ENCODE assay signal across 19 cellular contexts in the genomic region with DNA sequence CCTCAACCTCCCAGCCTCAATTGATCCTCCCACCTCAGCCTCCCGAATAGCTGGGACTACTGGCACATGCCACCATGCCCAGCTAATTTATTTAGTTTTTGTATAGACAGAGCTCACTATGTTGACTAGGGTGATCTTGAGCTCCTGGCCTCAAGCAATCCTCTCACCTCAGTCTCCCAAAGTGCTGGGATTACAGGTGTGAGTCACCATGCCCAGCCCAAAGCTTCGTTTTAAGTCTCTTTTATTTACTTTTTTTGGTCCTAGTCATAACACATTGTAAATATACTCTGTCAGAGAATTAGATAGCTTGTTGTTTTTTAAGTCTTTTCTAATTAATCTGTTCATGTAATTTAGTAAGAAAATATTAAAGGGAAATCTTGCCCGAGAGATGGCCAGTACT.
"Had no signal": no experiment of that assay in that cellular context is flagged by ENCODE, and none has a peak within 500 bp of the region (broad histone marks: within the 10 kb centered on the region; RNA-seq: fewer than 3 reads in every experiment).

No MANE protein-coding gene starts in this region.

- H3K4me3 ChIP-seq: esophagus muscularis mucosa, gastroesophageal sphincter, heart right ventricle, lower lobe of right lung, upper lobe of left lung had no signal

- H3K4me1 ChIP-seq: esophagus muscularis mucosa, gastroesophageal sphincter, heart right ventricle, lower lobe of right lung, parathyroid adenoma, upper lobe of left lung had no signal

- H3K27ac ChIP-seq: esophagus muscularis mucosa, gastroesophageal sphincter, heart right ventricle, lower lobe of right lung, parathyroid adenoma, upper lobe of left lung, WERI-Rb-1 had no signal

- H2AFZ ChIP-seq: parathyroid adenoma had no signal

- H3K9me3 ChIP-seq: esophagus muscularis mucosa, gastroesophageal sphincter, heart right ventricle, lower lobe of right lung, upper lobe of left lung had no signal

- H3K9ac ChIP-seq: parathyroid adenoma had no signal

- H3K36me3 ChIP-seq: esophagus muscularis mucosa, gastroesophageal sphincter, heart right ventricle, lower lobe of right lung, upper lobe of left lung, WERI-Rb-1 had no signal

- H3K27me3 ChIP-seq: esophagus muscularis mucosa, gastroesophageal sphincter, heart right ventricle, upper lobe of left lung had no signal

- H3K79me2 ChIP-seq: parathyroid adenoma had no signal

- ATAC-seq: gastroesophageal sphincter; lower lobe of right lung; stimulated activated naive B cell treated with anti-CD40 and anti-IgM and Interleukin-4, amounts not matched to agents 10 μg/mL and 1 μg/mL and 100 μg/mL, for 72 hours; T-cell had no signal

- DNase-seq: activated CD4-positive, alpha-beta T cell treated with anti-CD3 and anti-CD28 coated beads for 1 hour; activated gamma-delta T cell treated with Interleukin-2 at 50 U/mL for 16 hours; activated T-cell treated with anti-CD3 and anti-CD28 coated beads, Interleukin-2, amount 50 U/mL, for 1 hour; aorta; central memory CD4-positive, alpha-beta T cell; dermis blood vessel endothelial cell; effector memory CD4-positive, alpha-beta T cell; heart right ventricle; lower lobe of right lung; naive B cell; stimulated activated CD4-positive, alpha-beta T cell treated with anti-CD3 and anti-CD28 coated beads, Interleukin-2, amount 100 ng/mL, for 48 hours; stimulated activated CD8-positive, alpha-beta memory T cell treated with anti-CD3 and anti-CD28 coated beads, Interleukin-4, amount 100 ng/mL, for 48 hours; stimulated activated naive B cell treated with anti-CD40 and anti-IgM and Interleukin-4, amounts not matched to agents 10 μg/mL and 1 μg/mL and 100 μg/mL, for 72 hours; T-cell; upper lobe of left lung; WERI-Rb-1 had no signal
